2 cellular contexts compared by ENCODE assay signal in the genomic region with DNA sequence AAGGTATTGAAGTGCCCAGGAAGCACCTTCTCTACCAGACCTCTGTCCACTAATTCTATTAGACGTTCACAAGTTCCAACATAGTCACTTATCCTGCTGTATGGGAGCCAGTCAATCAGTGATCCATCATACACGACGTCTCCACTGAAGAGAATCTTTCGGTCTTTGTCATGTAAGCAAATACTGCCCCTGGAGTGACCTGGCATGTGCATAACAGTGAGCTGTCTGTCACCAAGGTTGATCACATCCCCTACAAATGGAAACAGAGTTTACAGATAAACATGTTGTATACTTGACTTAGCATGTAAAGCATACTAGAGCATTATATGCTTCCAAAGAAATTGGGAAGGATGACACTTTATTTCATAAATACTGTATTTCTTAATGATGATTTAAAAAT.
TF ChIP-seq lines count a peak whose summit lies in the region.

No MANE protein-coding gene starts in this region.

TF ChIP-seq in A549, 52 proteins besides CTCF, POLR2A, EP300 and RAD21:
- TF ChIP-seq MAFK (IDR thresholded peaks at IDR 0.05; ENCODE audit: partially characterized antibody): peak; percentile 4
- TF ChIP-seq NPAS2 (CRISPR knock-in tag; IDR thresholded peaks at IDR 0.05; ENCODE audit: borderline replicate concordance): no peak

TF ChIP-seq in H1, 55 proteins besides CTCF, POLR2A, EP300 and RAD21:
- peak; percentile 48; the same call in 1 of the 2 replicates for TF ChIP-seq POU5F1 (IDR thresholded peaks at IDR 0.05; ENCODE audit: low read depth, low read length)
- TF ChIP-seq KDM4A (IDR thresholded peaks at IDR 0.05; ENCODE audit: low read depth, low read length, severe bottlenecking): no peak
